In genomic region chr16:21509433-21510030, GRCh38 we compare ENCODE assay signal across 8 cellular contexts.
A peak's percentile ranks its signal among the peaks of the same experiment; 100 is the strongest.
DNase-seq lines count a peak whose midpoint lies in the region; ATAC-seq, FAIRE-seq and TF ChIP-seq lines count a peak whose summit lies in the region.
"Not testable (repeated sequence)": the region's sequence is repeated elsewhere in the genome, so short reads cannot be mapped to it uniquely, and the experiment has no call there.

No MANE protein-coding gene starts in this region.

- H3K4me3 ChIP-seq in A549; HEK293 (ENCODE audit: low read depth, low read length): not testable (repeated sequence)
- peak overlapping the region in 35 of 59 donors; percentile 1 to 87 (median 17) for H3K4me3 ChIP-seq in dorsolateral prefrontal cortex

- peaks cover 47% of the 10 kb centered on the region for H3K36me3 Mint-ChIP-seq in T-helper 2 cell treated with Interferon-gamma antibody and Interleukin-4, amounts not matched to agents 5 μg/mL and 100 μg/mL, for 36 hours (ENCODE audit: low read depth)
- peaks cover 20% of the 10 kb centered on the region for H3K36me3 Mint-ChIP-seq in activated naive CD4-positive, alpha-beta T cell treated with anti-CD3 and anti-CD28 coated beads, Interleukin-2, amount 10 ng/mL, durations not matched to agents 7 days and 5 days
- H3K36me3 Mint-ChIP-seq in natural killer cell treated with Interleukin-12 subunit alpha and Interleukin-12 subunit beta and Interleukin-15 and Interleukin-18, amount 100 ng/mL, for 72 hours: not testable (repeated sequence)
- H3K36me3 Mint-ChIP-seq in stimulated activated effector memory CD8-positive, alpha-beta T cell treated with anti-CD3 and anti-CD28 coated beads, Interleukin-12 subunit alpha, Interleukin-12 subunit beta, amount 100 ng/mL, for 72 hours: peaks cover 91% of the 10 kb centered on the region

- peaks cover 75% of the 10 kb centered on the region for H3K4me1 ChIP-seq in A549
- peaks cover 11% of the 10 kb centered on the region; the same call in 1 of the 2 replicates for H3K4me1 ChIP-seq in HEK293 (ENCODE audit: control insufficient read depth, insufficient read depth, low read length)

- TF ChIP-seq EP300 in A549 (IDR thresholded peaks at IDR 0.05): not testable (repeated sequence)

- peaks cover 0 to 13% of the 10 kb centered on the region in 2 experiments; a peak in 2 of 3 replicates for H3K36me3 ChIP-seq in HEK293 (ENCODE audit: control insufficient read depth in 2 of 2, insufficient read depth in 1 of 2, low read length in 2 of 2)

- not testable (repeated sequence) for H3K27me3 ChIP-seq in dorsolateral prefrontal cortex

- not testable (repeated sequence) for DNase-seq in A549 (ENCODE audit: low read depth in 1 of 2, low spot score in 1 of 2); T-helper 2 cell treated with Interferon-gamma antibody and Interleukin-4, amounts not matched to agents 5 μg/mL and 100 μg/mL, for 36 hours (ENCODE audit: low spot score); natural killer cell treated with Interleukin-12 subunit alpha and Interleukin-12 subunit beta and Interleukin-15 and Interleukin-18, amount 100 ng/mL, for 72 hours (ENCODE audit: low spot score)
- peak; percentile 23 for DNase-seq in activated naive CD4-positive, alpha-beta T cell treated with anti-CD3 and anti-CD28 coated beads, Interleukin-2, amount 10 ng/mL, durations not matched to agents 7 days and 5 days
- peak in 7 of 10 donors; percentile 48 to 81 (median 70) for DNase-seq in dorsolateral prefrontal cortex
- DNase-seq in hypothalamus (lab: John Stamatoyannopoulos, UW): peak in 33 of 51 donors; percentile 20 to 84 (median 47)
- DNase-seq in stimulated activated effector memory CD8-positive, alpha-beta T cell treated with anti-CD3 and anti-CD28 coated beads, Interleukin-12 subunit alpha, Interleukin-12 subunit beta, amount 100 ng/mL, for 72 hours (ENCODE audit: low spot score in 2 of 2): peak in 1 of 2 donors; percentile 58

- intact Hi-C loops in dorsolateral prefrontal cortex (cut with DNase I): loop anchor here in 1 of 2 donors (10.0 kb wide), 1 partner anchor 685 kb away; no protein-coding TSS in a partner anchor

- POLR2A ChIA-PET in A549 (lab: Yijun Ruan, JAX); HEK293 (lab: Yijun Ruan, JAX): not testable (repeated sequence)

- H3K4me2 ChIP-seq in A549: not testable (repeated sequence)

- 86% methylated on average over 7 of the region's 10 CpGs for WGBS in A549 (ENCODE audit: missing lambda C conversion rate)

- H3K27ac Mint-ChIP-seq in T-helper 2 cell treated with Interferon-gamma antibody and Interleukin-4, amounts not matched to agents 5 μg/mL and 100 μg/mL, for 36 hours: peak overlapping the region; percentile 95
- H3K27ac Mint-ChIP-seq in activated naive CD4-positive, alpha-beta T cell treated with anti-CD3 and anti-CD28 coated beads, Interleukin-2, amount 10 ng/mL, durations not matched to agents 7 days and 5 days: peak overlapping the region; percentile 97
- H3K27ac Mint-ChIP-seq in natural killer cell treated with Interleukin-12 subunit alpha and Interleukin-12 subunit beta and Interleukin-15 and Interleukin-18, amount 100 ng/mL, for 72 hours: peak overlapping the region; percentile 94 to 96
- H3K27ac Mint-ChIP-seq in stimulated activated effector memory CD8-positive, alpha-beta T cell treated with anti-CD3 and anti-CD28 coated beads, Interleukin-12 subunit alpha, Interleukin-12 subunit beta, amount 100 ng/mL, for 72 hours: peak overlapping the region; percentile 98

- TF ChIP-seq POLR2A in A549 (IDR thresholded peaks at IDR 0.05; ENCODE audit: low read length): not testable (repeated sequence)

- not testable (repeated sequence) for ATAC-seq in A549; natural killer cell treated with Interleukin-12 subunit alpha and Interleukin-12 subunit beta and Interleukin-15 and Interleukin-18, amount 100 ng/mL, for 72 hours; stimulated activated effector memory CD8-positive, alpha-beta T cell treated with anti-CD3 and anti-CD28 coated beads, Interleukin-12 subunit alpha, Interleukin-12 subunit beta, amount 100 ng/mL, for 72 hours

- CTCF ChIA-PET in A549 (lab: Yijun Ruan, JAX): interaction anchor here (0.6 to 1.9 kb wide), 2 partner anchors 46 to 820 kb away, joined by 3 to 5 read pairs; no protein-coding TSS in a partner anchor
- CTCF ChIA-PET in HEK293 (lab: Yijun Ruan, JAX); activated naive CD4-positive, alpha-beta T cell treated with anti-CD3 and anti-CD28 coated beads, Interleukin-2, amount 10 ng/mL, durations not matched to agents 7 days and 5 days (lab: Charles Lee): not testable (repeated sequence)

- not testable (repeated sequence) for H3K9me3 Mint-ChIP-seq in T-helper 2 cell treated with Interferon-gamma antibody and Interleukin-4, amounts not matched to agents 5 μg/mL and 100 μg/mL, for 36 hours; activated naive CD4-positive, alpha-beta T cell treated with anti-CD3 and anti-CD28 coated beads, Interleukin-2, amount 10 ng/mL, durations not matched to agents 7 days and 5 days; natural killer cell treated with Interleukin-12 subunit alpha and Interleukin-12 subunit beta and Interleukin-15 and Interleukin-18, amount 100 ng/mL, for 72 hours; stimulated activated effector memory CD8-positive, alpha-beta T cell treated with anti-CD3 and anti-CD28 coated beads, Interleukin-12 subunit alpha, Interleukin-12 subunit beta, amount 100 ng/mL, for 72 hours

- H3K27ac ChIP-seq in A549 (peak overlapping the region in 1 of 2 experiments; percentile 92; a peak in 3 of 6 replicates), dorsolateral prefrontal cortex (peak overlapping the region in 58 of 59 donors; percentile 3 to 91 (median 76))
- not testable (repeated sequence) for H3K27ac ChIP-seq in HEK293 (ENCODE audit: extremely low read depth, low read depth, low read length)

- H3K4me3 Mint-ChIP-seq in T-helper 2 cell treated with Interferon-gamma antibody and Interleukin-4, amounts not matched to agents 5 μg/mL and 100 μg/mL, for 36 hours: peak overlapping the region; percentile 54
- peak overlapping the region; percentile 17 for H3K4me3 Mint-ChIP-seq in activated naive CD4-positive, alpha-beta T cell treated with anti-CD3 and anti-CD28 coated beads, Interleukin-2, amount 10 ng/mL, durations not matched to agents 7 days and 5 days
- peak overlapping the region; percentile 92 for H3K4me3 Mint-ChIP-seq in natural killer cell treated with Interleukin-12 subunit alpha and Interleukin-12 subunit beta and Interleukin-15 and Interleukin-18, amount 100 ng/mL, for 72 hours
- H3K4me3 Mint-ChIP-seq in stimulated activated effector memory CD8-positive, alpha-beta T cell treated with anti-CD3 and anti-CD28 coated beads, Interleukin-12 subunit alpha, Interleukin-12 subunit beta, amount 100 ng/mL, for 72 hours: peak overlapping the region; percentile 84

- FAIRE-seq in A549 (lab: Jason Lieb, UNC): not testable (repeated sequence)

- H3K9me3 ChIP-seq in A549; HEK293 (ENCODE audit: control insufficient read depth, insufficient read depth, low read depth, low read length): not testable (repeated sequence)

- not testable (repeated sequence) for TF ChIP-seq CTCF in A549 (IDR thresholded peaks at IDR 0.05); HEK293 (tag by site-specific recombination; IDR thresholded peaks at IDR 0.05)
- TF ChIP-seq CTCF in dorsolateral prefrontal cortex (IDR thresholded peaks at IDR 0.05 in 54 of 56, conservative IDR thresholded peaks at IDR 0.05 in 2 of 56; ENCODE audit: low read depth in 1 of 56, partially characterized antibody in 56 of 56): peak in 3 of 56 donors; percentile 9 to 19 (median 9)

- not testable (repeated sequence) for H3K27me3 Mint-ChIP-seq in T-helper 2 cell treated with Interferon-gamma antibody and Interleukin-4, amounts not matched to agents 5 μg/mL and 100 μg/mL, for 36 hours (ENCODE audit: low read depth); activated naive CD4-positive, alpha-beta T cell treated with anti-CD3 and anti-CD28 coated beads, Interleukin-2, amount 10 ng/mL, durations not matched to agents 7 days and 5 days; natural killer cell treated with Interleukin-12 subunit alpha and Interleukin-12 subunit beta and Interleukin-15 and Interleukin-18, amount 100 ng/mL, for 72 hours

- H3K4me1 Mint-ChIP-seq in T-helper 2 cell treated with Interferon-gamma antibody and Interleukin-4, amounts not matched to agents 5 μg/mL and 100 μg/mL, for 36 hours (ENCODE audit: low read depth): peaks cover 49% of the 10 kb centered on the region
- peaks cover 64% of the 10 kb centered on the region for H3K4me1 Mint-ChIP-seq in activated naive CD4-positive, alpha-beta T cell treated with anti-CD3 and anti-CD28 coated beads, Interleukin-2, amount 10 ng/mL, durations not matched to agents 7 days and 5 days
- peaks cover 50 to 61% of the 10 kb centered on the region in 2 donors for H3K4me1 Mint-ChIP-seq in natural killer cell treated with Interleukin-12 subunit alpha and Interleukin-12 subunit beta and Interleukin-15 and Interleukin-18, amount 100 ng/mL, for 72 hours (ENCODE audit: low read depth in 2 of 2)
- H3K4me1 Mint-ChIP-seq in stimulated activated effector memory CD8-positive, alpha-beta T cell treated with anti-CD3 and anti-CD28 coated beads, Interleukin-12 subunit alpha, Interleukin-12 subunit beta, amount 100 ng/mL, for 72 hours: peaks cover 84% of the 10 kb centered on the region

- TF ChIP-seq RAD21 in A549 (conservative IDR thresholded peaks at IDR 0.05 in 1 of 2, IDR thresholded peaks at IDR 0.05 in 1 of 2): not testable (repeated sequence)

TF ChIP-seq in A549, 52 proteins besides CTCF, POLR2A, EP300 and RAD21:
- TF ChIP-seq KDM1A (IDR thresholded peaks at IDR 0.05; ENCODE audit: low read depth) (peak; percentile 83; the same call in 1 of the 2 replicates), ZFP36 (IDR thresholded peaks at IDR 0.05; ENCODE audit: borderline replicate concordance, partially characterized antibody) (peak; percentile 57)

TF ChIP-seq in HEK293, 187 proteins besides CTCF, POLR2A, EP300 and RAD21:
- TF ChIP-seq ZBTB17 (tag by site-specific recombination; IDR thresholded peaks at IDR 0.05) (peak; percentile 62; the same call in 1 of the 2 replicates), ZNF768 (tag by site-specific recombination; IDR thresholded peaks at IDR 0.05) (peak; percentile 85; the same call in 1 of the 2 replicates), ZNF341 (tag by site-specific recombination; IDR thresholded peaks at IDR 0.05; ENCODE audit: low read depth) (peak; percentile 25; the same call in 1 of the 2 replicates)

Comparison
In these comparisons a context has a peak if more than half of its experiments do, and no peak if none do; other contexts are left out.
1. H3K4me3 Mint-ChIP-seq: peak in every context shown above with its lines; median percentile 92 in natural killer cell treated with Interleukin-12 subunit alpha and Interleukin-12 subunit beta and Interleukin-15 and Interleukin-18, amount 100 ng/mL, for 72 hours; 84 in stimulated activated effector memory CD8-positive, alpha-beta T cell treated with anti-CD3 and anti-CD28 coated beads, Interleukin-12 subunit alpha, Interleukin-12 subunit beta, amount 100 ng/mL, for 72 hours; 54 in T-helper 2 cell treated with Interferon-gamma antibody and Interleukin-4, amounts not matched to agents 5 μg/mL and 100 μg/mL, for 36 hours; 17 in activated naive CD4-positive, alpha-beta T cell treated with anti-CD3 and anti-CD28 coated beads, Interleukin-2, amount 10 ng/mL, durations not matched to agents 7 days and 5 days.